Comparison of ENCODE assay signal across 8 cellular contexts in the genomic region with DNA sequence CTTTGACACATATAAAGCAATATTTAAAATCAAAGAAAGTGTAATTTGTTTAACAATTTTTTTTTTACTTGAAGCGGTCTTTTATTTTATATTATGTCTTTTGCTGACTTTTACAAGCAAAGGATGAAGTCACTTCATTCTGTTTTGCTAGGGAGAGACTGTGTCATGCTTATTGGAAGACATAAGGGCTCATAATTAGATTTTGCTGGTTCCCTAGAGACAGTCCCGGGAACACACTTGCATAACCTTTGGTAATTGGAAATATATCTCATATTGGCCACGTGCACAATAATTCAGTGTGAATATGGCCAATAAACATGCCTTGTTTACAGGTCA. TPM values are rescaled to one million over a fixed set of nuclear protein-coding genes. Genes with fewer than 3 reads are reported as not detected.
A peak's percentile ranks its signal among the peaks of the same experiment; 100 is the strongest.
DNase-seq lines count a peak whose midpoint lies in the region; ATAC-seq and TF ChIP-seq lines count a peak whose summit lies in the region.

No MANE protein-coding gene starts in this region.

- intact Hi-C loops in gastrocnemius medialis (cut with DNase I; ENCODE audit: low total_unique reads), result loop anchor here (2.0 kb wide), 1 partner anchor 35 kb away; no protein-coding TSS in a partner anchor

- no peaks in the 10 kb centered on the region for H4K20me1 ChIP-seq in fibroblast of lung (ENCODE audit: control insufficient read depth, extremely low read depth, insufficient read depth, low read length)

- DNase-seq in NCI-H2171 (lab: John Stamatoyannopoulos, UW), result peak; percentile 8
- DNase-seq in fibroblast of lung (ENCODE audit: low read depth in 2 of 2), result no peak
- no peak for DNase-seq in gastrocnemius medialis
- DNase-seq in left lobe of liver (ENCODE audit: low spot score), result no peak
- DNase-seq in anterior cingulate cortex (lab: John Stamatoyannopoulos, UW), result no peak

- in situ Hi-C loops in gastrocnemius medialis (cut with MboI; ENCODE audit: low sequenced_read_pairs in 4 of 4), result no loop called here

- no peak for TF ChIP-seq POLR2A in gastrocnemius medialis (IDR thresholded peaks at IDR 0.05)

- peak overlapping the region; percentile 88 for H3K4me2 ChIP-seq in fibroblast of lung (ENCODE audit: extremely low read depth, insufficient read depth, low read length)

- H3K9ac ChIP-seq in fibroblast of lung (ENCODE audit: insufficient read depth, low read length), result no peak overlapping the region

- H2AFZ ChIP-seq in fibroblast of lung (ENCODE audit: low read length), result peak overlapping the region; percentile 88

- ATAC-seq in GM19023 (IDR thresholded peaks at IDR 0.05; ENCODE audit: unreplicated experiment), result peak; percentile 5
- ATAC-seq in gastrocnemius medialis, result peak; percentile 3 to 20
- no peak for ATAC-seq in GM21381 (IDR thresholded peaks at IDR 0.05; ENCODE audit: unreplicated experiment)
- ATAC-seq in left lobe of liver, result no peak
- no peak for ATAC-seq in activated CD4-positive, CD25-positive, alpha-beta regulatory T cell treated with anti-CD3 and anti-CD28 coated beads, Interleukin-2, amount 50 U/mL, for 24 hours

- H3K27ac ChIP-seq in fibroblast of lung (ENCODE audit: insufficient read depth, low read length) (no peak overlapping the region), gastrocnemius medialis (peak overlapping the region; percentile 87 to 97 (median 94))

- H3K9me3 ChIP-seq in fibroblast of lung (ENCODE audit: control insufficient read depth, insufficient read depth, low read depth, low read length) (no peaks in the 10 kb centered on the region), gastrocnemius medialis (no peaks in the 10 kb centered on the region)

- H3K36me3 ChIP-seq in fibroblast of lung (ENCODE audit: control insufficient read depth, insufficient read depth, low read length), result no peaks in the 10 kb centered on the region
- H3K36me3 ChIP-seq in gastrocnemius medialis, result no peaks in the 10 kb centered on the region

- H3K27me3 ChIP-seq in fibroblast of lung (ENCODE audit: control insufficient read depth, insufficient read depth, low read length) (peaks cover 8% of the 10 kb centered on the region), gastrocnemius medialis (no peaks in the 10 kb centered on the region)

- H3K4me1 ChIP-seq in fibroblast of lung (ENCODE audit: control insufficient read depth, extremely low read depth, insufficient read depth, low read length) (no peaks in the 10 kb centered on the region), gastrocnemius medialis (peaks cover 30 to 34% of the 10 kb centered on the region in 2 donors)

- H3K4me3 ChIP-seq in fibroblast of lung (replicated peaks in 1 of 4; ENCODE audit: control extremely low read depth in 1 of 4, insufficient read depth in 1 of 4, low read depth in 3 of 4, low read length in 4 of 4) (peak overlapping the region; percentile 47 to 74 (median 72)), gastrocnemius medialis (peak overlapping the region; percentile 74 to 89 (median 88))

- H3K79me2 ChIP-seq in fibroblast of lung (ENCODE audit: control insufficient read depth, insufficient read depth, low read length), result peaks cover 40% of the 10 kb centered on the region

- TF ChIP-seq CTCF in fibroblast of lung (conservative IDR thresholded peaks at IDR 0.05 in 1 of 2, IDR thresholded peaks at IDR 0.05 in 1 of 2; ENCODE audit: low read depth in 1 of 2, low read length in 2 of 2), result no peak
- no peak for TF ChIP-seq CTCF in gastrocnemius medialis (IDR thresholded peaks at IDR 0.05 in 4 of 5, conservative IDR thresholded peaks at IDR 0.05 in 1 of 5)

RNA-seq across cellular contexts. Expression of a gene that starts 0.4 kb away (rescaled TPM):
- total RNA-seq in fibroblast of lung (32.1 and 45.4 TPM in 2 replicates), gastrocnemius medialis (10 to 100 TPM; 19.8 to 76.4 (median 36.3) TPM), left lobe of liver (58.9 TPM)
- polyA plus RNA-seq in fibroblast of lung, result 7.2 and 24.8 TPM in 2 replicates
- 4.6 and 13.6 TPM in 2 replicates for polyA plus RNA-seq in fibroblast of lung (2012)
- polyA minus RNA-seq in fibroblast of lung (ENCODE audit: low replicate concordance), result 18.8 and 25.8 TPM in 2 replicates

RNA-seq across cellular contexts. Expression of a gene that starts 7.3 kb away (rescaled TPM):
- total RNA-seq in fibroblast of lung (not detected in 2 replicates), gastrocnemius medialis (under 1 TPM in 1 of 4 donors, not detected in 3; 0.18 TPM), left lobe of liver (not detected)
- polyA plus RNA-seq in fibroblast of lung, result not detected in 2 replicates
- not detected in 2 replicates for polyA plus RNA-seq in fibroblast of lung (2012)
- not detected in 2 replicates for polyA minus RNA-seq in fibroblast of lung (ENCODE audit: low replicate concordance)

RNA-seq across cellular contexts. Expression of a gene that starts 47.1 kb away (rescaled TPM):
- not detected in 2 replicates for total RNA-seq in fibroblast of lung
- polyA plus RNA-seq in fibroblast of lung, result not detected in 2 replicates
- not detected in 2 replicates for polyA plus RNA-seq in fibroblast of lung (2012)
- not detected in 2 replicates for polyA minus RNA-seq in fibroblast of lung (ENCODE audit: low replicate concordance)
- not detected for total RNA-seq in gastrocnemius medialis
- total RNA-seq in left lobe of liver, result not detected

Comparison
In these comparisons a context has a peak if more than half of its experiments do, and no peak if none do; other contexts are left out.
1. ATAC-seq: peak in GM19023 (single experiment) and gastrocnemius medialis (2 of 2); none in GM21381 (single experiment), left lobe of liver (single experiment) and activated CD4-positive, CD25-positive, alpha-beta regulatory T cell treated with anti-CD3 and anti-CD28 coated beads, Interleukin-2, amount 50 U/mL, for 24 hours (0 of 2).